ENCODE assay signal across 33 cellular contexts in the genomic region with DNA sequence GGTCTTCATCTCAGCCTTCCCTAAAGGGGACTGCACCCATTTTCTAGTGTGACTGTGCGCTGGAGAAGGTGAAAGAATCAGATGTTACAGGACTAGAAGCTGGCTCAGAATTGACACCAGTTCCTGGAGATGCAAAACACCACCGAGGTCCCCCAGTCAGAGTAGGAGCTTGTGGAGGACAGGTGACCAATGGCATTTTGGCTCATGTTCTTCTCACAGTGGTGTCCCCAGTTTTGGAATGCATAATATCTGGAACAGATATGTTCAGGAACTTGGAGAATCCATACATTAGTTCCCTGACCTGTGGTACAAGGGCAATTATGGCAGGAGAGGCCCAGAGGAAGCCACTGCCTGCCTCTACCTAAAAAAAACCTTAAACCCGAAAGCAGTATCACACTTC.
"Had no signal": no experiment of that assay in that cellular context is flagged by ENCODE, and none has a peak within 500 bp of the region (broad histone marks: within the 10 kb centered on the region; RNA-seq: fewer than 3 reads in every experiment).

No MANE protein-coding gene starts in this region.

- H3K4me3 ChIP-seq: adrenal gland, body of pancreas, cardiac muscle cell, esophagus muscularis mucosa, gastrocnemius medialis had no signal

- H3K27me3 ChIP-seq: adrenal gland, body of pancreas, cardiac muscle cell, foreskin keratinocyte, gastrocnemius medialis had no signal

- H3K9me3 ChIP-seq: adrenal gland, body of pancreas, esophagus muscularis mucosa, gastrocnemius medialis had no signal

- H3K27ac Mint-ChIP-seq: activated CD4-positive, alpha-beta memory T cell treated with anti-CD3 and anti-CD28 coated beads for 36 hours; activated CD4-positive, alpha-beta T cell treated with anti-CD3 and anti-CD28 coated beads for 36 hours; activated CD4-positive, alpha-beta T cell treated with anti-CD3 and anti-CD28 coated beads, Interleukin-2, amount 10 ng/mL, durations not matched to agents 24 days and 14 days; activated CD8-positive, alpha-beta memory T cell treated with anti-CD3 and anti-CD28 coated beads, Interleukin-2, amount 10 ng/mL, durations not matched to agents 7 days and 5 days; activated CD8-positive, alpha-beta T cell treated with anti-CD3 and anti-CD28 coated beads, Interleukin-2, amount 10 ng/mL, durations not matched to agents 7 days and 5 days; activated naive CD4-positive, alpha-beta T cell treated with anti-CD3 and anti-CD28 coated beads for 36 hours; activated naive CD4-positive, alpha-beta T cell treated with anti-CD3 and anti-CD28 coated beads, Interleukin-2, amount 50 U/mL, for 24 hours; activated naive CD8-positive, alpha-beta T cell treated with anti-CD3 and anti-CD28 coated beads for 36 hours; activated naive CD8-positive, alpha-beta T cell treated with anti-CD3 and anti-CD28 coated beads, Interleukin-2, amount 50 U/mL, for 24 hours; activated T-helper 1 cell treated with anti-CD3 and anti-CD28 coated beads, Interleukin-12 subunit alpha, Interleukin-12 subunit beta, Interleukin-2, Interleukin-4 antibody, amounts not matched to agents 30 ng/mL and 10 ng/mL and 1 ng/mL, durations not matched to agents 14 hours and 24 hours and 36 hours; activated T-helper 2 cell treated with anti-CD3 and anti-CD28 coated beads, Interferon-gamma antibody, Interleukin-2, Interleukin-4, amounts not matched to agents 10 μg/mL and 5 μg/mL and 100 μg/mL, durations not matched to agents 14 hours and 24 hours and 36 hours; effector memory CD8-positive, alpha-beta T cell had no signal

- H3K36me3 ChIP-seq: adrenal gland, cardiac muscle cell, esophagus muscularis mucosa, gastrocnemius medialis had no signal

- H3K4me3 Mint-ChIP-seq: activated CD4-positive, alpha-beta memory T cell treated with anti-CD3 and anti-CD28 coated beads for 36 hours; activated CD4-positive, alpha-beta T cell treated with anti-CD3 and anti-CD28 coated beads for 36 hours; activated CD4-positive, alpha-beta T cell treated with anti-CD3 and anti-CD28 coated beads, Interleukin-2, amount 10 ng/mL, durations not matched to agents 24 days and 14 days; activated CD8-positive, alpha-beta memory T cell treated with anti-CD3 and anti-CD28 coated beads, Interleukin-2, amount 10 ng/mL, durations not matched to agents 7 days and 5 days; activated CD8-positive, alpha-beta T cell treated with anti-CD3 and anti-CD28 coated beads, Interleukin-2, amount 10 ng/mL, durations not matched to agents 7 days and 5 days; activated naive CD4-positive, alpha-beta T cell treated with anti-CD3 and anti-CD28 coated beads for 36 hours; activated naive CD4-positive, alpha-beta T cell treated with anti-CD3 and anti-CD28 coated beads, Interleukin-2, amount 50 U/mL, for 24 hours; activated naive CD8-positive, alpha-beta T cell treated with anti-CD3 and anti-CD28 coated beads for 36 hours; activated naive CD8-positive, alpha-beta T cell treated with anti-CD3 and anti-CD28 coated beads, Interleukin-2, amount 50 U/mL, for 24 hours; activated T-helper 1 cell treated with anti-CD3 and anti-CD28 coated beads, Interleukin-12 subunit alpha, Interleukin-12 subunit beta, Interleukin-2, Interleukin-4 antibody, amounts not matched to agents 30 ng/mL and 10 ng/mL and 1 ng/mL, durations not matched to agents 14 hours and 24 hours and 36 hours; effector memory CD8-positive, alpha-beta T cell had no signal

- H3K36me3 Mint-ChIP-seq: activated CD4-positive, alpha-beta memory T cell treated with anti-CD3 and anti-CD28 coated beads for 36 hours; activated naive CD8-positive, alpha-beta T cell treated with anti-CD3 and anti-CD28 coated beads for 36 hours had no signal

- H3K27ac ChIP-seq: adrenal gland, body of pancreas, cardiac muscle cell, esophagus muscularis mucosa, foreskin keratinocyte, gastrocnemius medialis had no signal

- DNase-seq: activated CD4-positive, alpha-beta memory T cell treated with anti-CD3 and anti-CD28 coated beads for 36 hours; activated CD4-positive, alpha-beta T cell treated with anti-CD3 and anti-CD28 coated beads for 36 hours; activated CD4-positive, alpha-beta T cell treated with anti-CD3 and anti-CD28 coated beads, Interleukin-2, amount 10 ng/mL, durations not matched to agents 24 days and 14 days; activated CD4-positive, CD25-positive, alpha-beta regulatory T cell; activated CD4-positive, CD25-positive, alpha-beta regulatory T cell treated with anti-CD3 and anti-CD28 coated beads, Interleukin-2, amount 50 U/mL, for 72 hours; activated CD8-positive, alpha-beta memory T cell treated with anti-CD3 and anti-CD28 coated beads, Interleukin-2, amount 10 ng/mL, durations not matched to agents 7 days and 5 days; activated CD8-positive, alpha-beta memory T cell treated with anti-CD3 and anti-CD28 coated beads, Interleukin-2, amount 50 U/mL, for 4 hours; activated CD8-positive, alpha-beta T cell treated with anti-CD3 and anti-CD28 coated beads, Interleukin-2, amount 10 ng/mL, durations not matched to agents 7 days and 5 days; activated effector memory CD4-positive, alpha-beta T cell treated with anti-CD3 and anti-CD28 coated beads, Interleukin-2, amount 50 U/mL, for 16 hours; activated naive CD4-positive, alpha-beta T cell treated with anti-CD3 and anti-CD28 coated beads for 36 hours; activated naive CD8-positive, alpha-beta T cell treated with anti-CD3 and anti-CD28 coated beads for 36 hours; activated naive CD8-positive, alpha-beta T cell treated with anti-CD3 and anti-CD28 coated beads, Interleukin-2, amount 50 U/mL, for 24 hours; activated T-cell treated with anti-CD3 and anti-CD28 coated beads, Interleukin-2, amount 50 U/mL, for 1 hour; activated T-cell treated with anti-CD3 and anti-CD28 coated beads, Interleukin-2, amount 50 U/mL, for 48 hours; amygdala; aorta; body of pancreas; central memory CD4-positive, alpha-beta T cell; cerebellar nuclear complex; cortex of kidney; effector CD4-positive, alpha-beta T cell; effector memory CD8-positive, alpha-beta T cell; erythroblast; gastrocnemius medialis; glutamatergic neuron; T-helper 2 cell had no signal

- H3K4me1 Mint-ChIP-seq: activated naive CD8-positive, alpha-beta T cell treated with anti-CD3 and anti-CD28 coated beads for 36 hours had no signal

- H3K9me3 Mint-ChIP-seq: activated CD4-positive, alpha-beta memory T cell treated with anti-CD3 and anti-CD28 coated beads for 36 hours; activated CD4-positive, alpha-beta T cell treated with anti-CD3 and anti-CD28 coated beads, Interleukin-2, amount 10 ng/mL, durations not matched to agents 24 days and 14 days; activated naive CD4-positive, alpha-beta T cell treated with anti-CD3 and anti-CD28 coated beads for 36 hours; activated naive CD4-positive, alpha-beta T cell treated with anti-CD3 and anti-CD28 coated beads, Interleukin-2, amount 50 U/mL, for 24 hours; activated naive CD8-positive, alpha-beta T cell treated with anti-CD3 and anti-CD28 coated beads for 36 hours; activated naive CD8-positive, alpha-beta T cell treated with anti-CD3 and anti-CD28 coated beads, Interleukin-2, amount 50 U/mL, for 24 hours; activated T-helper 1 cell treated with anti-CD3 and anti-CD28 coated beads, Interleukin-12 subunit alpha, Interleukin-12 subunit beta, Interleukin-2, Interleukin-4 antibody, amounts not matched to agents 30 ng/mL and 10 ng/mL and 1 ng/mL, durations not matched to agents 14 hours and 24 hours and 36 hours; activated T-helper 2 cell treated with anti-CD3 and anti-CD28 coated beads, Interferon-gamma antibody, Interleukin-2, Interleukin-4, amounts not matched to agents 10 μg/mL and 5 μg/mL and 100 μg/mL, durations not matched to agents 14 hours and 24 hours and 36 hours; effector memory CD8-positive, alpha-beta T cell had no signal

- H3K27me3 Mint-ChIP-seq: activated CD4-positive, alpha-beta memory T cell treated with anti-CD3 and anti-CD28 coated beads for 36 hours; activated CD4-positive, alpha-beta T cell treated with anti-CD3 and anti-CD28 coated beads for 36 hours; activated CD4-positive, alpha-beta T cell treated with anti-CD3 and anti-CD28 coated beads, Interleukin-2, amount 10 ng/mL, durations not matched to agents 24 days and 14 days; activated CD8-positive, alpha-beta memory T cell treated with anti-CD3 and anti-CD28 coated beads, Interleukin-2, amount 10 ng/mL, durations not matched to agents 7 days and 5 days; activated naive CD4-positive, alpha-beta T cell treated with anti-CD3 and anti-CD28 coated beads, Interleukin-2, amount 50 U/mL, for 24 hours; activated naive CD8-positive, alpha-beta T cell treated with anti-CD3 and anti-CD28 coated beads for 36 hours; activated naive CD8-positive, alpha-beta T cell treated with anti-CD3 and anti-CD28 coated beads, Interleukin-2, amount 50 U/mL, for 24 hours; effector memory CD8-positive, alpha-beta T cell had no signal

- ATAC-seq: activated CD8-positive, alpha-beta memory T cell treated with anti-CD3 and anti-CD28 coated beads, Interleukin-2, amount 10 ng/mL, durations not matched to agents 7 days and 5 days; activated CD8-positive, alpha-beta T cell treated with anti-CD3 and anti-CD28 coated beads, Interleukin-2, amount 10 ng/mL, durations not matched to agents 7 days and 5 days; activated naive CD8-positive, alpha-beta T cell treated with anti-CD3 and anti-CD28 coated beads, Interleukin-2, amount 50 U/mL, for 24 hours; body of pancreas; effector memory CD8-positive, alpha-beta T cell; gastrocnemius medialis had no signal

- H3K4me1 ChIP-seq: adrenal gland, body of pancreas, esophagus muscularis mucosa, gastrocnemius medialis had no signal
